In genomic region chr16:11250091-11250785, GRCh38 we compare ENCODE assay signal across 1 cellular context.
TF ChIP-seq lines count a peak whose summit lies in the region.

No MANE protein-coding gene starts in this region.

TF ChIP-seq in GM12878, 131 proteins besides CTCF, POLR2A, EP300 and RAD21:
- TF ChIP-seq CREB1 (IDR thresholded peaks at IDR 0.05; ENCODE audit: low read depth) (no peak), GABPA (IDR thresholded peaks at IDR 0.05; ENCODE audit: low read depth) (no peak), POLR2AphosphoS2 (IDR thresholded peaks at IDR 0.05; ENCODE audit: low read depth, low read length) (peak; percentile 65; the same call in 1 of the 2 replicates), NR2F1 (conservative IDR thresholded peaks at IDR 0.05) (0 out of 2 replicates have a peak, but pooled peaks have one; percentile 58), POU2F2 (IDR thresholded peaks at IDR 0.05; ENCODE audit: borderline replicate concordance, low read depth, low read length) (peak; percentile 1; the same call in 1 of the 3 replicates), ZNF207 (IDR thresholded peaks at IDR 0.05; ENCODE audit: borderline replicate concordance) (no peak), ZBED1 (IDR thresholded peaks at IDR 0.05; ENCODE audit: borderline replicate concordance) (peak; percentile 30; the same call in 1 of the 2 replicates), ZZZ3 (IDR thresholded peaks at IDR 0.05; ENCODE audit: control insufficient read depth, insufficient read length, low read depth) (no peak), ATF2 (IDR thresholded peaks at IDR 0.05; ENCODE audit: low read length) (no peak), SMAD1 (IDR thresholded peaks at IDR 0.05; ENCODE audit: low read depth, partially characterized antibody) (peak; percentile 9), IKZF1 (conservative IDR thresholded peaks at IDR 0.05) (no peak; the same call in 1 of the 2 replicates), FOXK2 (IDR thresholded peaks at IDR 0.05) (no peak), BACH1 (IDR thresholded peaks at IDR 0.05; ENCODE audit: borderline replicate concordance) (0 out of 2 replicates have a peak, but pooled peaks have one; percentile 15), POLR2AphosphoS5 (IDR thresholded peaks at IDR 0.05; ENCODE audit: low read length) (peak; percentile 86), RUNX3 (IDR thresholded peaks at IDR 0.05; ENCODE audit: low read length) (no peak)
